Comparison of ENCODE assay signal across 16 cellular contexts in genomic region chr5:136193396-136193935, GRCh38. TPM values are rescaled to one million over a fixed set of nuclear protein-coding genes. Genes with fewer than 3 reads are reported as not detected.
DNase-seq lines count a peak whose midpoint lies in the region; ATAC-seq, FAIRE-seq and TF ChIP-seq lines count a peak whose summit lies in the region.
"Had no signal": no experiment of that assay in that cellular context is flagged by ENCODE, and none has a peak within 500 bp of the region (broad histone marks: within the 10 kb centered on the region; RNA-seq: fewer than 3 reads in every experiment).

No MANE protein-coding gene starts in this region.

- TF ChIP-seq CTCF in kidney (IDR thresholded peaks at IDR 0.05; ENCODE audit: borderline replicate concordance, extremely low read depth, insufficient read depth) = no peak
- TF ChIP-seq CTCF in gastrocnemius medialis (IDR thresholded peaks at IDR 0.05 in 4 of 5, conservative IDR thresholded peaks at IDR 0.05 in 1 of 5) = no peak
- TF ChIP-seq CTCF in ovary (IDR thresholded peaks at IDR 0.05) = no peak

- intact Hi-C loops in kidney (cut with DNase I) (no loop called here), gastrocnemius medialis (cut with DNase I; ENCODE audit: low total_unique reads) (no loop called here), ovary (cut with DNase I) (no loop called here)

- H3K4me1 ChIP-seq in kidney (ENCODE audit: control insufficient read depth in 1 of 2, insufficient read depth in 1 of 2, low read depth in 1 of 2, low read length in 2 of 2) = peaks cover 4 to 15% of the 10 kb centered on the region in 2 donors
- H3K4me1 ChIP-seq in gastrocnemius medialis = peaks cover 0 to 18% of the 10 kb centered on the region in 2 donors
- H3K4me1 ChIP-seq in ovary (ENCODE audit: insufficient read depth) = peaks cover 4% of the 10 kb centered on the region

- H3K9me3 ChIP-seq in kidney (ENCODE audit: control insufficient read depth in 1 of 2, low read length in 2 of 2) (no peaks in the 10 kb centered on the region), gastrocnemius medialis (no peaks in the 10 kb centered on the region), ovary (no peaks in the 10 kb centered on the region)

- H3K9ac ChIP-seq in kidney (ENCODE audit: low read length in 2 of 2) = peak overlapping the region in 1 of 2 donors; percentile 58

- in situ Hi-C loops in gastrocnemius medialis (cut with MboI; ENCODE audit: low sequenced_read_pairs in 4 of 4) = no loop called here

- TF ChIP-seq POLR2A in gastrocnemius medialis (IDR thresholded peaks at IDR 0.05) (no peak), ovary (IDR thresholded peaks at IDR 0.05) (no peak)

- FAIRE-seq in kidney (lab: Jason Lieb, UNC) = no peak

- H3K27me3 ChIP-seq in gastrocnemius medialis (peaks cover 3 to 13% (median 7%) of the 10 kb centered on the region in 3 donors), ovary (peaks cover 2% of the 10 kb centered on the region)

- H3K36me3 ChIP-seq in kidney (ENCODE audit: control insufficient read depth in 1 of 2, insufficient read depth in 2 of 2, low read length in 2 of 2) (no peaks in the 10 kb centered on the region), gastrocnemius medialis (peaks cover 0 to 3% of the 10 kb centered on the region in 2 donors), ovary (no peaks in the 10 kb centered on the region)

- H3K27ac ChIP-seq in kidney (ENCODE audit: low read depth in 2 of 2, low read length in 2 of 2) (peak overlapping the region; percentile 5 to 32), gastrocnemius medialis (no peak overlapping the region), ovary (no peak overlapping the region)

- ATAC-seq in SK-N-SH treated with all-trans-retinoic acid at 6 μM for 48 hours (peak; percentile 5), gastrocnemius medialis (no peak), GM18502 (IDR thresholded peaks at IDR 0.05; ENCODE audit: poor library complexity, unreplicated experiment) (no peak)
- ATAC-seq: HCT116 had no signal

- no peak for TF ChIP-seq EP300 in ovary (IDR thresholded peaks at IDR 0.05)

- DNase-seq in DMS79 treated with DMSO at 0.1 percent for 48 hours (lab: John Stamatoyannopoulos, UW) = peak; percentile 4
- DNase-seq in DMS79 (lab: John Stamatoyannopoulos, UW) = no peak
- no peak for DNase-seq in kidney
- DNase-seq in gastrocnemius medialis = no peak
- no peak for DNase-seq in activated CD4-positive, alpha-beta T cell treated with anti-CD3 and anti-CD28 coated beads for 4 hours
- no peak for DNase-seq in ovary
- DNase-seq: activated CD4-positive, alpha-beta T cell treated with anti-CD3 and anti-CD28 coated beads for 1 hour; activated naive CD8-positive, alpha-beta T cell treated with anti-CD3 and anti-CD28 coated beads, Interleukin-2, amount 10 ng/mL, durations not matched to agents 7 days and 5 days; NCI-H187; SHP77 treated with DMSO at 0.1 percent for 48 hours; stimulated activated CD4-positive, alpha-beta T cell treated with anti-CD3 and anti-CD28 coated beads, Interleukin-15, amount 100 ng/mL, for 24 hours; stimulated activated naive B cell treated with anti-CD40 and anti-IgM and Interleukin-4, amounts not matched to agents 10 μg/mL and 1 μg/mL and 100 μg/mL, for 72 hours had no signal

- H3K4me3 ChIP-seq in kidney (ENCODE audit: low read length in 2 of 2) = peak overlapping the region; percentile 73 to 75
- H3K4me3 ChIP-seq in gastrocnemius medialis = peak overlapping the region; percentile 44 to 57 (median 52)
- no peak overlapping the region for H3K4me3 ChIP-seq in ovary

- WGBS in ovary, 3 donors = 44 to 66% (median 55%) methylated on average over 17 of the region's 17 CpGs

TF ChIP-seq in SK-N-SH treated with all-trans-retinoic acid at 6 μM for 48 hours, 23 proteins besides CTCF, POLR2A, EP300 and RAD21:
- no peak for TF ChIP-seq ZC3H10 (CRISPR knock-in tag; IDR thresholded peaks at IDR 0.05)
- no peak for TF ChIP-seq OSR1 (CRISPR knock-in tag; IDR thresholded peaks at IDR 0.05)
- no peak for TF ChIP-seq ZFP3 (CRISPR knock-in tag; IDR thresholded peaks at IDR 0.05)

RNA-seq across cellular contexts. Expression of gene SMIM32, which starts 0.5 kb away (rescaled TPM):
- total RNA-seq in kidney (5.1 TPM), gastrocnemius medialis (under 1 TPM in 1 of 4 donors, not detected in 3; 0.27 TPM), ovary (under 1 TPM in 1 of 7 donors, not detected in 6; 0.13 TPM)
- polyA plus RNA-seq in kidney (ENCODE audit: insufficient read depth, low read depth, low replicate concordance) (63.6 TPM), ovary (not detected)
- total RNA-seq: activated naive CD8-positive, alpha-beta T cell treated with anti-CD3 and anti-CD28 coated beads, Interleukin-2, amount 10 ng/mL, durations not matched to agents 7 days and 5 days; lung microvascular endothelial cell had no signal

Comparison
In these comparisons a context has a peak if more than half of its experiments do, and no peak if none do; other contexts are left out.
1. H3K27ac ChIP-seq: peak in kidney (2 of 2); none in gastrocnemius medialis (0 of 4) and ovary (0 of 2).